In the genomic region with DNA sequence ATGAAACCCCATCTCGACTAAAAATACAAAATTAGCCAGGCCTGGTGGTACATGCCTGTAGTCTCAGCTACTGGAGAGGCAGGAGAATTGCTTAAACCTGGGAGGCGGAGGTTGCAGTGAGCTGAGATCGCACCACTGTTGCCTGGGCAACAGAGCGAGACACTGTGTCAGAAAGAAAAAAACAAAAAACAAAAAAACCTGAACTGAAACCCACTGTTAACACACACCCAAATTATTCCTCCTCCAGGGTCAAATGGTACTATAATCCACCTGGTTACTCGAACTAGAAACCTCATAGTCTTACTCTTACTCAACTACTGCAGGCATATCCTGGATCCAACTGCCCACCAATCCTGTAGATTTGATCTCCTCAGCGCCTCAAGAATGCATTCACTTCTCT, we compare ENCODE assay signal across 10 cellular contexts. TPM values are rescaled to one million over a fixed set of nuclear protein-coding genes. Genes with fewer than 3 reads are reported as not detected.
DNase-seq lines count a peak whose midpoint lies in the region; ATAC-seq and TF ChIP-seq lines count a peak whose summit lies in the region.
"Had no signal": no experiment of that assay in that cellular context is flagged by ENCODE, and none has a peak within 500 bp of the region (broad histone marks: within the 10 kb centered on the region; RNA-seq: fewer than 3 reads in every experiment).

No MANE protein-coding gene starts in this region.

- DNase-seq in nephron progenitor cell: no peak
- DNase-seq in activated naive CD4-positive, alpha-beta T cell treated with Interleukin-2 at 50 U/mL for 16 hours: no peak
- no peak for DNase-seq in sciatic nerve (ENCODE audit: low spot score)
- no peak for DNase-seq in NCI-H446 treated with DMSO at 0.1 percent for 48 hours (lab: John Stamatoyannopoulos, UW)
- DNase-seq: GDM1, NCI-H69 had no signal

- intact Hi-C loops in sciatic nerve (cut with DNase I): no loop called here

- no peak overlapping the region for H3K4me3 Mint-ChIP-seq in nephron progenitor cell
- H3K4me3 Mint-ChIP-seq: activated naive CD4-positive, alpha-beta T cell treated with anti-CD3 and anti-CD28 coated beads, Interleukin-2, amount 50 U/mL, for 24 hours had no signal

- no peaks in the 10 kb centered on the region for H3K27me3 Mint-ChIP-seq in nephron progenitor cell (ENCODE audit: low read depth, poor library complexity)
- H3K27me3 Mint-ChIP-seq: activated naive CD4-positive, alpha-beta T cell treated with anti-CD3 and anti-CD28 coated beads, Interleukin-2, amount 50 U/mL, for 24 hours had no signal

- ATAC-seq in GM19035 (IDR thresholded peaks at IDR 0.05; ENCODE audit: unreplicated experiment) (peak; percentile 80), GM21737 (IDR thresholded peaks at IDR 0.05; ENCODE audit: unreplicated experiment) (peak; percentile 88), HG03342 (IDR thresholded peaks at IDR 0.05; ENCODE audit: unreplicated experiment) (peak; percentile 91), sciatic nerve (no peak)

- no peak for TF ChIP-seq CTCF in nephron progenitor cell (IDR thresholded peaks at IDR 0.05)

- peaks cover 5% of the 10 kb centered on the region for H3K4me1 Mint-ChIP-seq in nephron progenitor cell

- peak overlapping the region; percentile 26 for H3K27ac Mint-ChIP-seq in nephron progenitor cell
- H3K27ac Mint-ChIP-seq: activated naive CD4-positive, alpha-beta T cell treated with anti-CD3 and anti-CD28 coated beads, Interleukin-2, amount 50 U/mL, for 24 hours had no signal

- H3K36me3 Mint-ChIP-seq in nephron progenitor cell (ENCODE audit: low read depth): peaks cover 45% of the 10 kb centered on the region

- no peaks in the 10 kb centered on the region for H3K9me3 Mint-ChIP-seq in nephron progenitor cell
- H3K9me3 Mint-ChIP-seq: activated naive CD4-positive, alpha-beta T cell treated with anti-CD3 and anti-CD28 coated beads, Interleukin-2, amount 50 U/mL, for 24 hours had no signal

RNA-seq across cellular contexts. Expression of a gene that starts 35.5 kb away (rescaled TPM):
- 23.0 TPM for total RNA-seq in sciatic nerve
